22 cellular contexts compared by ENCODE assay signal in the genomic region with DNA sequence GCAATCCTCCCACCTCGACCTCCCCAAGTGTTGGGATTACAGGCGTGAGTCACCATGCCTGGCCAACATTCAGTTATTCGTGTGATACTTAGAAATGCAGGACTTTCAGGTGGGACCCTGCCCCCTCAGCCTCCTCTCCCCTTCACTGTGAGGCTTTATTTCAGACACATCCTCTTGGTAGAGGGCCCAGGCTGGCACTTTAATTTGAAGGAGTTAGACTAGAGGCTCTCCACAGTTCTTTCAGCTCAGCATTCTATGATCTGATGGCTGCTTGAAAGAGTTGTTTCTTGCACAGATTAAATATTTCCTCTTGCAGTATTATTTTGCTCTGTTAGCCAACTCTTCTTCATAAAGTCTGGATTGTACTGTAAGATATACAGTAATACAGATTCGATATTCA.
"Had no signal": no experiment of that assay in that cellular context is flagged by ENCODE, and none has a peak within 500 bp of the region (broad histone marks: within the 10 kb centered on the region; RNA-seq: fewer than 3 reads in every experiment).

No MANE protein-coding gene starts in this region.

- H3K4me3 ChIP-seq: MG63 had no signal

- H3K36me3 ChIP-seq: MG63 had no signal

- H3K4me2 ChIP-seq: SK-N-SH had no signal

- H3K9me2 ChIP-seq: SK-N-SH had no signal

- H3K9me3 ChIP-seq: MG63, SK-N-SH had no signal

- H3K27me3 ChIP-seq: MG63 had no signal

- DNase-seq: IMR-90, Karpas-422, KG1, MG63, NCI-H1092, NCI-H1105 treated with DMSO at 0.1 percent for 48 hours, NCI-H1417 treated with DMSO at 0.1 percent for 48 hours, NCI-H146, NCI-H1694 treated with DMSO at 0.1 percent for 48 hours, NCI-H1930, NCI-H2081, NCI-H2107, NCI-H226, NCI-H446, NCI-H510A, NCI-H524 treated with DMSO at 0.1 percent for 48 hours, NCI-H69, NCI-H774, RPMI8226, SHP77, SK-N-SH had no signal

- ATAC-seq: HepG2 had no signal
